ENCODE assay signal across 1 cellular context in genomic region chr16:22380529-22380928, GRCh38.
TF ChIP-seq lines count a peak whose summit lies in the region.

No MANE protein-coding gene starts in this region.

TF ChIP-seq in IMR-90, 13 proteins besides CTCF, POLR2A, EP300 and RAD21:
- TF ChIP-seq FOS (IDR thresholded peaks at IDR 0.05; ENCODE audit: low read depth, low read length) (no peak), USF2 (IDR thresholded peaks at IDR 0.05; ENCODE audit: low read depth, low read length) (no peak), SMC3 (IDR thresholded peaks at IDR 0.05; ENCODE audit: low read depth, low read length) (no peak), MAFK (IDR thresholded peaks at IDR 0.05; ENCODE audit: low read depth, low read length) (no peak), MAZ (IDR thresholded peaks at IDR 0.05; ENCODE audit: borderline replicate concordance, low read depth, low read length) (no peak), CHD1 (IDR thresholded peaks at IDR 0.05; ENCODE audit: low read depth, low read length) (no peak), RCOR1 (IDR thresholded peaks at IDR 0.05; ENCODE audit: insufficient replicate concordance, low read length) (no peak), NFE2L2 (IDR thresholded peaks at IDR 0.05; ENCODE audit: low read depth, low read length) (no peak), MXI1 (IDR thresholded peaks at IDR 0.05; ENCODE audit: borderline replicate concordance, low read depth, low read length) (no peak), ELK1 (IDR thresholded peaks at IDR 0.05; ENCODE audit: borderline replicate concordance, low read depth, low read length) (no peak)
TF ChIP-seq in IMR-90: peak in this region for 0.
